In genomic region chrX:49231333-49232000, GRCh38 we compare ENCODE assay signal across 1 cellular context.
TF ChIP-seq lines count a peak whose summit lies in the region.

No MANE protein-coding gene starts in this region.

TF ChIP-seq in WTC11, 78 proteins besides CTCF, POLR2A, EP300 and RAD21 (continued from another document):
- TF ChIP-seq ZNF532 (CRISPR knock-in tag; IDR thresholded peaks at IDR 0.05; ENCODE audit: borderline replicate concordance) (no peak), MYBL2 (CRISPR knock-in tag; IDR thresholded peaks at IDR 0.05) (no peak), ZSCAN18 (CRISPR knock-in tag; IDR thresholded peaks at IDR 0.05) (no peak), ZNF416 (CRISPR knock-in tag; IDR thresholded peaks at IDR 0.05) (no peak), ZNF263 (CRISPR knock-in tag; IDR thresholded peaks at IDR 0.05; ENCODE audit: low read depth) (no peak), AFF4 (CRISPR knock-in tag; IDR thresholded peaks at IDR 0.05; ENCODE audit: borderline replicate concordance) (no peak), AR (CRISPR knock-in tag; IDR thresholded peaks at IDR 0.05) (no peak), GTF2I (CRISPR knock-in tag; conservative IDR thresholded peaks at IDR 0.05) (no peak)
